In the genomic region with DNA sequence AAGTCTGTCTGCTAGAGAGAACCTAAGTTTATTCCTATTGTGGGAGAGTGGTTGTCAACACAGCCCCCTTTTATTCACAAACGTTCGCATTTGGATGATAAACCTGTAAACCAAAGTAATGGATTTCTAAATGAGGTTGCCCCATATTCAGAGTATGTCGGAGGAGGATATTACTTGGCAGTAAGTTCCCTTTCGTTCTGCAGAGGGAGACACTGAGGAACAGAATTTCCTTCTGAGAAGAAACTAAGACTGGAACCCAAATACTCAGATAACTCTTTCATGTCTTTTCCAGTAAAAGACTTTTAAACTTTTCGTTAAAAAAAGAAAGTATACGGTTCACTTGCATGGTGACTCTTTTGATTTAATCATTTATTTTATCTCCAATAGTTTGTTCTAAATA, we compare ENCODE assay signal across 1 cellular context.
TF ChIP-seq lines count a peak whose summit lies in the region.

No MANE protein-coding gene starts in this region.

TF ChIP-seq in H1, 55 proteins besides CTCF, POLR2A, EP300 and RAD21:
- TF ChIP-seq EGR1 (IDR thresholded peaks at IDR 0.05; ENCODE audit: borderline replicate concordance, low read depth, low read length) (no peak), CBX8 (IDR thresholded peaks at IDR 0.05; ENCODE audit: borderline replicate concordance, low read depth, low read length) (no peak)
